Comparison of ENCODE assay signal across 32 cellular contexts in the genomic region with DNA sequence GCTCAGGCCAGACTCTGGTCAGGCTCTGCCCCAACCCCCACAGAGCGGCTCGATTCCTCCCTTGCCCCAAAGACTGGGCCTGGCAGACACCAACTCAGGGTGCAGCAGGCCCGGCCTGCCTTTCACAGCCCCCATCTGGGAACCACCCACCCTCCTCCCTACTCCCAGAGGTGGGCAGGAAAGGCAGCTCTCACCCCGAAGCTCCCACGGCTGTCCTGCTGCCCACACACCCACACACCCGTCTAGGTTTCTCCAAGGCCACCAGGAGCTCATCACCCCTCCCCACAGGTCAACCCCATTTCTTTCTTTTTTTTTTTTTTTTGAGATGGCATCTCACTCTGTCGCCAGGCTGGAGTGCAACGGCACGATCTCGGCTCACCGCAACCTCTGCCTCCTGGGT. TPM values are rescaled to one million over a fixed set of nuclear protein-coding genes. Genes with fewer than 3 reads are reported as not detected.
"Had no signal": no experiment of that assay in that cellular context is flagged by ENCODE, and none has a peak within 500 bp of the region (broad histone marks: within the 10 kb centered on the region; RNA-seq: fewer than 3 reads in every experiment).

No MANE protein-coding gene starts in this region.

- H2AFZ ChIP-seq: parathyroid adenoma had no signal

- H3K9ac ChIP-seq: parathyroid adenoma had no signal

- H3K4me2 ChIP-seq: smooth muscle cell had no signal

- FAIRE-seq: islet of Langerhans, kidney had no signal

- H3K4me3 ChIP-seq: left lung, lower lobe of right lung, psoas muscle, right lobe of liver, smooth muscle cell, stomach, testis, thyroid gland, transverse colon, upper lobe of right lung had no signal

- H3K9me3 ChIP-seq: left lung, lower lobe of right lung, psoas muscle, right lobe of liver, stomach, testis, thyroid gland, transverse colon, upper lobe of right lung had no signal

- DNase-seq: hypothalamus; immature natural killer cell; kidney; left colon; lower lobe of right lung; mammary epithelial cell; mesenchymal stem cell; naive thymus-derived CD8-positive, alpha-beta T cell; nucleus accumbens; psoas muscle; right lobe of liver; stimulated activated CD4-positive, alpha-beta T cell treated with anti-CD3 and anti-CD28 coated beads, Interleukin-1b, Interleukin-23, amount 100 ng/mL, for 48 hours; stimulated activated CD4-positive, alpha-beta T cell treated with anti-CD3 and anti-CD28 coated beads, Interleukin-2, amount 100 ng/mL, for 48 hours; stimulated activated CD4-positive, alpha-beta T cell treated with anti-CD3 and anti-CD28 coated beads, Interleukin-4, amount 100 ng/mL, for 4 hours; stimulated activated CD8-positive, alpha-beta memory T cell treated with anti-CD3 and anti-CD28 coated beads, Interleukin-4, amount 100 ng/mL, for 48 hours; stimulated activated naive CD8-positive, alpha-beta T cell treated with anti-CD3 and anti-CD28 coated beads, Interleukin-15, Interleukin-2, amounts not matched to agents 100 U/mL and 50 U/mL, for 24 hours; stomach; testis; thyroid gland; transverse colon; upper lobe of right lung had no signal

- H3K27ac ChIP-seq: left lung, lower lobe of right lung, parathyroid adenoma, psoas muscle, right lobe of liver, stomach, testis, thyroid gland, transverse colon, upper lobe of right lung had no signal

- H3K36me3 ChIP-seq: right lobe of liver, transverse colon, upper lobe of right lung had no signal

- H3K27me3 ChIP-seq: left lung, right lobe of liver, stomach, testis, thyroid gland, transverse colon, upper lobe of right lung had no signal

- ATAC-seq: left colon; left lung; lower lobe of right lung; naive thymus-derived CD8-positive, alpha-beta T cell; psoas muscle; right lobe of liver; stimulated activated memory B cell treated with anti-CD40 and anti-IgM and Interleukin-4, amounts not matched to agents 10 μg/mL and 1 μg/mL and 100 μg/mL, for 72 hours; stimulated activated naive CD8-positive, alpha-beta T cell treated with anti-CD3 and anti-CD28 coated beads, Interleukin-15, Interleukin-2, amounts not matched to agents 100 U/mL and 50 U/mL, for 24 hours; upper lobe of right lung had no signal

RNA-seq across cellular contexts. Expression of gene AATK, which starts 53.0 kb away (rescaled TPM):
- total RNA-seq: osteocyte had no signal
- polyA plus RNA-seq: naive thymus-derived CD8-positive, alpha-beta T cell had no signal

RNA-seq across cellular contexts. Expression of gene PVALEF, which starts 53.7 kb away (rescaled TPM):
- total RNA-seq: kidney; left colon; left lung; liver; lower lobe of right lung; mammary epithelial cell; mucosa of gallbladder; naive thymus-derived CD8-positive, alpha-beta T cell; neural crest cell; osteocyte; posterior vena cava; psoas muscle; right lobe of liver; skeletal muscle tissue; smooth muscle cell; stomach; testis; thyroid gland; transverse colon; upper lobe of right lung had no signal
- polyA plus RNA-seq: immature natural killer cell; liver; mammary epithelial cell; naive thymus-derived CD8-positive, alpha-beta T cell; psoas muscle; smooth muscle cell; stomach had no signal
